In the genomic region with DNA sequence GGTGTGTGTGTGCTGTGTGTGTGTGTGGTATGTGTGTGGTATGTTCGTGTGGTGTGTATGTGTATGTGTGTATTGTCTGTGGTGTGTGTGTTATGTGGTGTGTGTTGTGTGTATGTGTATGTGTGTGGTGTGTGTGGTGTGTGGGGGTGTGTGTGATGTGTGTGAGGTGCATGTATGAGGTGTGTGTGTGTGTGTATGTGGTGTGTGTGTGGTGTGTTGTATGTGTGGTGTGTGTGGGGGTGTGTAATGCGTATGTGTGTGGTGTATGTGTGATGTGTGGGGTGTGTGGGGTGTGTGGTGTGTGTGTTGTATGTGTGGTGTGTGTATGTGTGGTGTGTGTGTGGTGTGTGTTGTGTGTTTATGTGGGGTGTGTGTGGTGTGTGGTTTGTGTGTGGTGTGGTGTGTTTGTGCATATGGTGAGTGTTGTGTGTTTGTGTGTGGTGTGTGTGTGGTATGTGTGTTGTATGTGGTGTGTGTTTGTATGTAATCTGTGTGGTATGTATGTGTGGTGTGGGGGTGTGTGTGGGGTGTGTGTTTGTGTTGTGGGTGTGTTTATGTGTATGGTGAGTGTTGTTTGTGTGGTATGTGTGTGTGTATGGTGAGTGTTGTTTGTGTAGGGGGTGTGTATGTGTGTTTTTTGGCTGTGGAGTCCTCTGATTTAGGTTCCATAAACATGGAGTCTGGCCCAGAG, we compare ENCODE assay signal across 1 cellular context.
TF ChIP-seq lines count a peak whose summit lies in the region.

No MANE protein-coding gene starts in this region.

TF ChIP-seq in HEK293, 187 proteins besides CTCF, POLR2A, EP300 and RAD21 (continued from another document and continues in another):
- TF ChIP-seq ZNF114 (tag by site-specific recombination; IDR thresholded peaks at IDR 0.05) (0 out of 2 replicates have a peak, but pooled peaks have one; percentile 85), GFI1B (tag by site-specific recombination; IDR thresholded peaks at IDR 0.05) (no peak), SCRT1 (tag by site-specific recombination; IDR thresholded peaks at IDR 0.05; ENCODE audit: borderline replicate concordance) (0 out of 2 replicates have a peak, but pooled peaks have one; percentile 41), ZNF341 (tag by site-specific recombination; IDR thresholded peaks at IDR 0.05; ENCODE audit: low read depth) (no peak), ZNF670 (tag by site-specific recombination; IDR thresholded peaks at IDR 0.05; ENCODE audit: low read depth) (no peak), IKZF3 (tag by site-specific recombination; IDR thresholded peaks at IDR 0.05) (no peak), ZNF133 (tag by site-specific recombination; IDR thresholded peaks at IDR 0.05) (peak; percentile 44; the same call in 1 of the 2 replicates), TSHZ1 (tag by site-specific recombination; IDR thresholded peaks at IDR 0.05; ENCODE audit: borderline replicate concordance) (no peak), YY2 (tag by site-specific recombination; IDR thresholded peaks at IDR 0.05) (no peak), ZNF148 (tag by site-specific recombination; IDR thresholded peaks at IDR 0.05; ENCODE audit: borderline replicate concordance) (0 out of 2 replicates have a peak, but pooled peaks have one; percentile 25), ZBTB7A (tag by site-specific recombination; IDR thresholded peaks at IDR 0.05; ENCODE audit: low read depth) (no peak), ZNF391 (tag by site-specific recombination; IDR thresholded peaks at IDR 0.05; ENCODE audit: borderline replicate concordance, low read depth) (no peak), ZNF610 (tag by site-specific recombination; IDR thresholded peaks at IDR 0.05; ENCODE audit: borderline replicate concordance) (no peak), ZNF398 (tag by site-specific recombination; IDR thresholded peaks at IDR 0.05) (no peak), MZF1 (tag by site-specific recombination; IDR thresholded peaks at IDR 0.05; ENCODE audit: borderline replicate concordance) (no peak), ZNF121 (tag by site-specific recombination; IDR thresholded peaks at IDR 0.05) (no peak), ZNF324 (tag by site-specific recombination; IDR thresholded peaks at IDR 0.05) (no peak), BCL11B (tag by site-specific recombination; IDR thresholded peaks at IDR 0.05; ENCODE audit: low read depth) (0 out of 2 replicates have a peak, but pooled peaks have one; percentile 17), REST (tag by site-specific recombination; IDR thresholded peaks at IDR 0.05) (no peak), ZNF707 (tag by site-specific recombination; IDR thresholded peaks at IDR 0.05) (no peak), PBX3 (CRISPR knock-in tag; IDR thresholded peaks at IDR 0.05) (no peak), ZFHX2 (tag by site-specific recombination; conservative IDR thresholded peaks at IDR 0.05) (peak; percentile 47; the same call in 1 of the 2 replicates), ZNF544 (tag by site-specific recombination; IDR thresholded peaks at IDR 0.05) (no peak), OVOL3 (tag by site-specific recombination; IDR thresholded peaks at IDR 0.05) (no peak), ZNF776 (tag by site-specific recombination; IDR thresholded peaks at IDR 0.05; ENCODE audit: borderline replicate concordance) (peak; percentile 63), ZNF18 (tag by site-specific recombination; IDR thresholded peaks at IDR 0.05) (peak; percentile 57; the same call in 1 of the 2 replicates), ZBTB8A (tag by site-specific recombination; IDR thresholded peaks at IDR 0.05) (no peak), ZNF426 (tag by site-specific recombination; IDR thresholded peaks at IDR 0.05) (no peak), ZNF785 (tag by site-specific recombination; IDR thresholded peaks at IDR 0.05) (no peak), ZEB2 (tag by site-specific recombination; IDR thresholded peaks at IDR 0.05) (no peak), REPIN1 (tag by site-specific recombination; IDR thresholded peaks at IDR 0.05; ENCODE audit: low read depth) (no peak), ZNF48 (tag by site-specific recombination; IDR thresholded peaks at IDR 0.05) (no peak), SETDB1 (IDR thresholded peaks at IDR 0.05; ENCODE audit: insufficient read length, low read length) (no peak)
- TF ChIP-seq, protein P1, sequence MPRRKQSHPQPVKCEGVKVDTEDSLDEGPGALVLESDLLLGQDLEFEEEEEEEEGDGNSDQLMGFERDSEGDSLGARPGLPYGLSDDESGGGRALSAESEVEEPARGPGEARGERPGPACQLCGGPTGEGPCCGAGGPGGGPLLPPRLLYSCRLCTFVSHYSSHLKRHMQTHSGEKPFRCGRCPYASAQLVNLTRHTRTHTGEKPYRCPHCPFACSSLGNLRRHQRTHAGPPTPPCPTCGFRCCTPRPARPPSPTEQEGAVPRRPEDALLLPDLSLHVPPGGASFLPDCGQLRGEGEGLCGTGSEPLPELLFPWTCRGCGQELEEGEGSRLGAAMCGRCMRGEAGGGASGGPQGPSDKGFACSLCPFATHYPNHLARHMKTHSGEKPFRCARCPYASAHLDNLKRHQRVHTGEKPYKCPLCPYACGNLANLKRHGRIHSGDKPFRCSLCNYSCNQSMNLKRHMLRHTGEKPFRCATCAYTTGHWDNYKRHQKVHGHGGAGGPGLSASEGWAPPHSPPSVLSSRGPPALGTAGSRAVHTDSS (tag by site-specific recombination; IDR thresholded peaks at IDR 0.05), result no peak
- TF ChIP-seq, protein P2, sequence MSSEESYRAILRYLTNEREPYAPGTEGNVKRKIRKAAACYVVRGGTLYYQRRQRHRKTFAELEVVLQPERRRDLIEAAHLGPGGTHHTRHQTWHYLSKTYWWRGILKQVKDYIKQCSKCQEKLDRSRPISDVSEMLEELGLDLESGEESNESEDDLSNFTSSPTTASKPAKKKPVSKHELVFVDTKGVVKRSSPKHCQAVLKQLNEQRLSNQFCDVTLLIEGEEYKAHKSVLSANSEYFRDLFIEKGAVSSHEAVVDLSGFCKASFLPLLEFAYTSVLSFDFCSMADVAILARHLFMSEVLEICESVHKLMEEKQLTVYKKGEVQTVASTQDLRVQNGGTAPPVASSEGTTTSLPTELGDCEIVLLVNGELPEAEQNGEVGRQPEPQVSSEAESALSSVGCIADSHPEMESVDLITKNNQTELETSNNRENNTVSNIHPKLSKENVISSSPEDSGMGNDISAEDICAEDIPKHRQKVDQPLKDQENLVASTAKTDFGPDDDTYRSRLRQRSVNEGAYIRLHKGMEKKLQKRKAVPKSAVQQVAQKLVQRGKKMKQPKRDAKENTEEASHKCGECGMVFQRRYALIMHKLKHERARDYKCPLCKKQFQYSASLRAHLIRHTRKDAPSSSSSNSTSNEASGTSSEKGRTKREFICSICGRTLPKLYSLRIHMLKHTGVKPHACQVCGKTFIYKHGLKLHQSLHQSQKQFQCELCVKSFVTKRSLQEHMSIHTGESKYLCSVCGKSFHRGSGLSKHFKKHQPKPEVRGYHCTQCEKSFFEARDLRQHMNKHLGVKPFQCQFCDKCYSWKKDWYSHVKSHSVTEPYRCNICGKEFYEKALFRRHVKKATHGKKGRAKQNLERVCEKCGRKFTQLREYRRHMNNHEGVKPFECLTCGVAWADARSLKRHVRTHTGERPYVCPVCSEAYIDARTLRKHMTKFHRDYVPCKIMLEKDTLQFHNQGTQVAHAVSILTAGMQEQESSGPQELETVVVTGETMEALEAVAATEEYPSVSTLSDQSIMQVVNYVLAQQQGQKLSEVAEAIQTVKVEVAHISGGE (tag by site-specific recombination; conservative IDR thresholded peaks at IDR 0.05; ENCODE audit: low read depth), result no peak
